In genomic region chr2:23698733-23699391, GRCh38 we compare ENCODE assay signal across 12 cellular contexts.
DNase-seq lines count a peak whose midpoint lies in the region; TF ChIP-seq lines count a peak whose summit lies in the region.
"Had no signal": no experiment of that assay in that cellular context is flagged by ENCODE, and none has a peak within 500 bp of the region (broad histone marks: within the 10 kb centered on the region; RNA-seq: fewer than 3 reads in every experiment).

No MANE protein-coding gene starts in this region.

- DNase-seq in HCEC 1CT, result peak; percentile 11
- DNase-seq in SK-N-MC (ENCODE audit: low read depth, low spot score), result peak; percentile 85
- peak; percentile 56 for DNase-seq in endodermal cell
- peak; percentile 35 for DNase-seq in pons (ENCODE audit: low spot score)
- DNase-seq in medulla oblongata (ENCODE audit: extremely low spot score), result no peak
- DNase-seq in hippocampal formation (lab: John Stamatoyannopoulos, UW), result no peak
- DNase-seq in NCI-H345 (lab: John Stamatoyannopoulos, UW), result no peak
- no peak for DNase-seq in ACHN
- DNase-seq: activated gamma-delta T cell, DND-41, esophagus squamous epithelium, NCI-H2081 treated with DMSO at 0.1 percent for 48 hours had no signal

- peaks cover 26% of the 10 kb centered on the region for H3K36me3 ChIP-seq in SK-N-MC (ENCODE audit: insufficient read depth, low read length)
- no peaks in the 10 kb centered on the region for H3K36me3 ChIP-seq in endodermal cell (ENCODE audit: control insufficient read depth, insufficient read depth, low read length)

- H3K27ac Mint-ChIP-seq in endodermal cell, result no peak overlapping the region

- H3K9me3 ChIP-seq in SK-N-MC (ENCODE audit: low read depth, low read length) (0 out of 2 replicates have a peak, but pooled peaks cover 2% of the 10 kb centered on the region), endodermal cell (ENCODE audit: control insufficient read depth, low read length) (peaks cover 5% of the 10 kb centered on the region)
- H3K9me3 ChIP-seq: esophagus squamous epithelium had no signal

- in situ Hi-C loops in ACHN (cut with HindIII; ENCODE audit: low pct_ligation_motif_present, low pct_unique_long_range_greater_than_20kb, low sequenced_read_pairs), result no loop called here

- H3K9me3 Mint-ChIP-seq in endodermal cell, result peaks cover 5% of the 10 kb centered on the region

- H3K4me1 ChIP-seq in endodermal cell (ENCODE audit: control insufficient read depth, insufficient read depth, low read length), result no peaks in the 10 kb centered on the region

- H3K4me3 Mint-ChIP-seq in endodermal cell, result no peak overlapping the region

- TF ChIP-seq CTCF in endodermal cell (conservative IDR thresholded peaks at IDR 0.05), result no peak

- no peaks in the 10 kb centered on the region for H3K4me1 Mint-ChIP-seq in endodermal cell

- H3K4me3 ChIP-seq in SK-N-MC, result peak overlapping the region; percentile 37; the same call in 1 of the 2 replicates
- H3K4me3 ChIP-seq in endodermal cell (ENCODE audit: low read length), result no peak overlapping the region
- H3K4me3 ChIP-seq: esophagus squamous epithelium had no signal

- H3K27me3 ChIP-seq in endodermal cell (ENCODE audit: control insufficient read depth, insufficient read depth, low read length, poor library complexity, severe bottlenecking), result no peaks in the 10 kb centered on the region
- H3K27me3 ChIP-seq: esophagus squamous epithelium had no signal

- peaks cover 19% of the 10 kb centered on the region for H3K36me3 Mint-ChIP-seq in endodermal cell (ENCODE audit: low read depth)

- H3K27ac ChIP-seq in SK-N-MC (no peak overlapping the region), endodermal cell (ENCODE audit: low read depth, low read length) (no peak overlapping the region)

- 88 to 89% methylated on average over 8 to 15 of the region's 15 CpGs for WGBS in endodermal cell (ENCODE audit: insufficient coverage in 1 of 2, insufficient read length in 1 of 2), 2 experiments

- no peak overlapping the region for H3K9ac ChIP-seq in SK-N-MC (ENCODE audit: insufficient read length)
- no peak overlapping the region for H3K9ac ChIP-seq in endodermal cell (ENCODE audit: extremely low read depth, low read length, poor library complexity, severe bottlenecking)

- no peaks in the 10 kb centered on the region for H3K27me3 Mint-ChIP-seq in endodermal cell (ENCODE audit: insufficient read depth)

Comparison
In these comparisons a context has a peak if more than half of its experiments do, and no peak if none do; other contexts are left out.
1. DNase-seq: peak in HCEC 1CT (single experiment), SK-N-MC (single experiment), endodermal cell (single experiment) and pons (single experiment); none in medulla oblongata (single experiment), hippocampal formation (0 of 2), NCI-H345 (single experiment) and ACHN (single experiment).